ENCODE assay signal across 38 cellular contexts in the genomic region with DNA sequence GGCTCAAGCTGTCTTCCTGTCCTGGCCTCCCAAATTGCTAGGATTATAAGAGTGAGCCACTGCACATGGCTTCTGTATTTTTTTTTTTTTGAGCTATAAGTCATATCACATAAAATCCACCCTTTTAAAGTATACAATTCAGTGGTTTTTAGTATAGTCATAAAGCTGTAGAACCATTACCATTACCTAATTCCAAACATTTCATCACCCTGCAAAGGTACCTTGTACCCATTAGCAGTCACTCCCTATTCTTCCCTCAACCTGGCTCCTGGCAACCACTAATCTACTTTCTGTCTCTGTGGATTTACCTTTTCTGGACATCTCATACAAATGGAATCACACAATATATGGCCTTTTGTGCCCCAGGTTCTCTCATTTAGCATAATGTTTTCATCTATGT.
"Had no signal": no experiment of that assay in that cellular context is flagged by ENCODE, and none has a peak within 500 bp of the region (broad histone marks: within the 10 kb centered on the region; RNA-seq: fewer than 3 reads in every experiment).

No MANE protein-coding gene starts in this region.

- FAIRE-seq: bronchial epithelial cell, RCC 7860 had no signal

- H3K27ac ChIP-seq: adrenal gland, PC-9, RWPE1, VCaP had no signal

- H3K27me3 ChIP-seq: adrenal gland, MG63 had no signal

- H3K9me3 ChIP-seq: adrenal gland, MG63 had no signal

- DNase-seq: activated B cell treated with CpG ODN at 0.5 μM for 24 hours; activated CD4-positive, alpha-beta memory T cell treated with anti-CD3 and anti-CD28 coated beads for 36 hours; activated CD4-positive, alpha-beta T cell treated with anti-CD3 and anti-CD28 coated beads for 4 hours; activated CD4-positive, alpha-beta T cell treated with anti-CD3 and anti-CD28 coated beads, Interleukin-2, amount 50 U/mL, for 1 hour; activated CD4-positive, CD25-positive, alpha-beta regulatory T cell treated with anti-CD3 and anti-CD28 coated beads, Interleukin-2, amount 50 U/mL, for 72 hours; activated CD8-positive, alpha-beta memory T cell treated with anti-CD3 and anti-CD28 coated beads, Interleukin-2, amount 50 U/mL, for 4 hours; activated gamma-delta T cell treated with Interleukin-2 at 50 U/mL for 16 hours; activated naive CD4-positive, alpha-beta T cell treated with anti-CD3 and anti-CD28 coated beads for 36 hours; activated T-cell treated with anti-CD3 and anti-CD28 coated beads for 4 hours; activated T-cell treated with anti-CD3 and anti-CD28 coated beads, Interleukin-2, amount 50 U/mL, for 4 hours; adrenal gland; anterior cingulate cortex; caudate nucleus; Karpas-422; MG63; NCI-H1048; NCI-H1105 treated with DMSO at 0.1 percent for 48 hours; NCI-H1436 treated with DMSO at 0.1 percent for 48 hours; NCI-H1694 treated with DMSO at 0.1 percent for 48 hours; NCI-H2029 treated with DMSO at 0.1 percent for 48 hours; NCI-H2107; NCI-H2171; NCI-H510A; NCI-H526; NCI-H748 treated with DMSO at 0.1 percent for 48 hours; NK-92 treated with Interleukin-12 subunit alpha and Interleukin-12 subunit beta, amount 100 ng/mL, for 24 hours; PC-9; SIG-M5; T-cell; T-helper 2 cell; T-helper 9 cell had no signal

- H3K4me3 ChIP-seq: adrenal gland, MG63, PC-9 had no signal

- H3K36me3 ChIP-seq: adrenal gland, MG63 had no signal

- ATAC-seq: activated naive CD4-positive, alpha-beta T cell treated with anti-CD3 and anti-CD28 coated beads, Interleukin-2, amount 50 U/mL, for 72 hours; activated T-cell treated with anti-CD3 and anti-CD28 coated beads, Interleukin-2, amount 50 U/mL, for 4 hours; Right ventricle myocardium inferior; SK-N-SH treated with all-trans-retinoic acid at 6 μM for 48 hours; T-cell had no signal
